ENCODE assay signal across 17 cellular contexts in genomic region chr20:32130965-32131364, GRCh38. TPM values are rescaled to one million over a fixed set of nuclear protein-coding genes. Genes with fewer than 3 reads are reported as not detected.
DNase-seq lines count a peak whose midpoint lies in the region; ATAC-seq and TF ChIP-seq lines count a peak whose summit lies in the region.
"Had no signal": no experiment of that assay in that cellular context is flagged by ENCODE, and none has a peak within 500 bp of the region (broad histone marks: within the 10 kb centered on the region; RNA-seq: fewer than 3 reads in every experiment).

No MANE protein-coding gene starts in this region.

- H3K36me3 ChIP-seq in psoas muscle (ENCODE audit: insufficient read depth in 1 of 2, low read depth in 1 of 2) (peaks cover 4 to 30% of the 10 kb centered on the region in 2 donors), HAP-1 (replicated peaks) (peaks cover 8% of the 10 kb centered on the region)

- no peak for ATAC-seq in T-helper 17 cell
- ATAC-seq in effector memory CD8-positive, alpha-beta T cell (replicated peaks): no peak
- ATAC-seq in psoas muscle: peak in 3 of 4 donors; percentile 35 to 55 (median 42)
- ATAC-seq: A549; CD8-positive, alpha-beta T cell; HepG2 had no signal

- H3K9me3 ChIP-seq in T-helper 17 cell (ENCODE audit: control insufficient read depth, low read length, poor library complexity, severe bottlenecking): no peaks in the 10 kb centered on the region
- no peaks in the 10 kb centered on the region for H3K9me3 ChIP-seq in psoas muscle
- no peaks in the 10 kb centered on the region for H3K9me3 ChIP-seq in HAP-1
- H3K9me3 ChIP-seq: A549, BE2C had no signal

- peaks cover 30% of the 10 kb centered on the region for H3K4me1 Mint-ChIP-seq in T-helper 17 cell
- peaks cover 19 to 35% of the 10 kb centered on the region in 2 donors for H3K4me1 Mint-ChIP-seq in effector memory CD8-positive, alpha-beta T cell (ENCODE audit: low read depth in 2 of 2)

- peaks cover 7% of the 10 kb centered on the region for H3K36me3 Mint-ChIP-seq in T-helper 17 cell (ENCODE audit: low read depth)
- peaks cover 9% of the 10 kb centered on the region for H3K36me3 Mint-ChIP-seq in effector memory CD8-positive, alpha-beta T cell (ENCODE audit: insufficient read depth)

- no peak overlapping the region for H3K4me3 Mint-ChIP-seq in T-helper 17 cell
- no peak overlapping the region for H3K4me3 Mint-ChIP-seq in effector memory CD8-positive, alpha-beta T cell
- H3K4me3 Mint-ChIP-seq: CD8-positive, alpha-beta T cell; H9 had no signal

- H3K27ac Mint-ChIP-seq in T-helper 17 cell: peak overlapping the region; percentile 84
- H3K27ac Mint-ChIP-seq in effector memory CD8-positive, alpha-beta T cell: peak overlapping the region; percentile 3 to 28
- H3K27ac Mint-ChIP-seq: CD8-positive, alpha-beta T cell had no signal

- TF ChIP-seq CTCF in psoas muscle (IDR thresholded peaks at IDR 0.05): no peak

- WGBS in psoas muscle, 3 donors: 25 to 77% (median 64%) methylated on average over 2 of the region's 2 CpGs

- no peaks in the 10 kb centered on the region for H3K27me3 Mint-ChIP-seq in T-helper 17 cell
- H3K27me3 Mint-ChIP-seq in effector memory CD8-positive, alpha-beta T cell: no peaks in the 10 kb centered on the region

- intact Hi-C loops in psoas muscle (cut with DNase I): no loop called here

- H3K27me3 ChIP-seq in psoas muscle (ENCODE audit: insufficient read depth in 3 of 3, low read length in 2 of 3) (no peaks in the 10 kb centered on the region), HAP-1 (ENCODE audit: low read depth) (no peaks in the 10 kb centered on the region)
- H3K27me3 ChIP-seq: BE2C had no signal

- no peaks in the 10 kb centered on the region for H3K9me3 Mint-ChIP-seq in effector memory CD8-positive, alpha-beta T cell
- H3K9me3 Mint-ChIP-seq: CD8-positive, alpha-beta T cell; H9 had no signal

- peaks cover 36% of the 10 kb centered on the region for H3K4me1 ChIP-seq in psoas muscle
- H3K4me1 ChIP-seq in HAP-1: peaks cover 5% of the 10 kb centered on the region
- H3K4me1 ChIP-seq: A549, BE2C had no signal

- H3K4me3 ChIP-seq in psoas muscle (no peak overlapping the region), HAP-1 (no peak overlapping the region)
- H3K4me3 ChIP-seq: A549 had no signal

- no peak for DNase-seq in T-helper 17 cell
- no peak for DNase-seq in effector memory CD8-positive, alpha-beta T cell
- no peak for DNase-seq in psoas muscle
- no peak for DNase-seq in amygdala (lab: John Stamatoyannopoulos, UW)
- no peak for DNase-seq in HUDEP-2 (lab: John Stamatoyannopoulos, UW; ENCODE audit: unreplicated experiment in 76 of 76)
- no peak for DNase-seq in HAP-1 (ENCODE audit: low spot score in 2 of 2)
- DNase-seq: BE2C; CD8-positive, alpha-beta T cell; COR-L47; DMS153; DMS79 treated with DMSO at 0.1 percent for 48 hours; EL; GOT3; H9 had no signal

- H3K27ac ChIP-seq in psoas muscle: no peak overlapping the region
- H3K27ac ChIP-seq: A549, C4-2B had no signal

- in situ Hi-C loops in HAP-1 (cut with MboI; ENCODE audit: low sequenced_read_pairs): no loop called here

RNA-seq across cellular contexts. Expression of gene TM9SF4, which starts 21.5 kb away (rescaled TPM):
- 10 to 100 TPM; 41.2 to 42.4 TPM for total RNA-seq in T-helper 17 cell
- total RNA-seq in psoas muscle: 10 to 100 TPM; 25.7 to 28.0 (median 27.0) TPM
- 10 to 100 TPM; 14.0 to 18.0 (median 17.9) TPM for polyA plus RNA-seq in psoas muscle

Comparison
In these comparisons a context has a peak if more than half of its experiments do, and no peak if none do; other contexts are left out.
1. ATAC-seq: peak in psoas muscle (3 of 4); none in T-helper 17 cell (single experiment) and effector memory CD8-positive, alpha-beta T cell (single experiment).